In the genomic region with DNA sequence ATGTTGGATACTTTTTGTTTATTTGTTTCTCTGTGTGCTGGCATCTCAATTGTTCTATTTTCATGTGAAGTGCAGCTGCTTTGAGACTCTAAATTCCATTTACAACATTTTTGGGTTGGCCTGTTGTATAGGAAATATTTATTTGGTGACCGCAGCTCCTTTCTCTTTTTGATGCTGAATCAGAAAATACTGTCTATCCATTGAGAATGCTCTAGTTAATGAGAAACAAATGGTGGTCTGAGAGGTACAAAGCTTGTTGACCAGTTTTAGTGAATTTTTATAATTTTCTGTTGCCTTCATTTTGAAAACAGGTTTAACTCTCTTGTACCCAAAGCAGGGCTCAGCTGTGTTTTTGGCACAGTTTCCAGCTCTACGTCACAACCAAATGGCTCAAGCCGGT, we compare ENCODE assay signal across 21 cellular contexts.
DNase-seq lines count a peak whose midpoint lies in the region; ATAC-seq and TF ChIP-seq lines count a peak whose summit lies in the region.
"Had no signal": no experiment of that assay in that cellular context is flagged by ENCODE, and none has a peak within 500 bp of the region (broad histone marks: within the 10 kb centered on the region; RNA-seq: fewer than 3 reads in every experiment).

No MANE protein-coding gene starts in this region.

- H3K4me1 ChIP-seq in GM23248 (ENCODE audit: insufficient read depth) (peaks cover 5% of the 10 kb centered on the region; the same call in 1 of the 2 replicates), mesenchymal stem cell (ENCODE audit: control insufficient read depth, insufficient read depth, low read depth, low read length) (no peaks in the 10 kb centered on the region)
- H3K4me1 ChIP-seq: Caco-2 had no signal

- no peak overlapping the region for H3K4me3 Mint-ChIP-seq in activated T-cell treated with anti-CD3 and anti-CD28 coated beads, Interleukin-2, amount 50 U/mL, for 24 hours
- H3K4me3 Mint-ChIP-seq: CD4-positive, alpha-beta T cell had no signal

- H3K27me3 ChIP-seq in GM23248 (replicated peaks; ENCODE audit: insufficient read depth) (no peaks in the 10 kb centered on the region), mesenchymal stem cell (ENCODE audit: control insufficient read depth in 1 of 2, insufficient read depth in 1 of 2, low read length in 2 of 2) (no peaks in the 10 kb centered on the region)

- H3K4ac ChIP-seq in mesenchymal stem cell (ENCODE audit: low read depth in 1 of 2, low read length in 2 of 2) = no peak overlapping the region

- no peaks in the 10 kb centered on the region for H3F3A ChIP-seq in GM23248 (ENCODE audit: insufficient read depth)

- H3K4me3 ChIP-seq in AG10803 (ENCODE audit: low read length) (no peak overlapping the region), GM23248 (no peak overlapping the region), mesenchymal stem cell (ENCODE audit: insufficient read depth in 1 of 2, low read depth in 1 of 2, low read length in 2 of 2) (no peak overlapping the region)
- H3K4me3 ChIP-seq: GM12878 had no signal

- H3K36me3 ChIP-seq in GM23248 (ENCODE audit: low read depth) = no peaks in the 10 kb centered on the region
- H3K36me3 ChIP-seq in mesenchymal stem cell (ENCODE audit: control insufficient read depth in 1 of 2, insufficient read depth in 2 of 2, low read depth in 1 of 2, low read length in 2 of 2) = no peaks in the 10 kb centered on the region

- H3K79me2 ChIP-seq in GM23248 (ENCODE audit: insufficient read depth) = no peaks in the 10 kb centered on the region

- H3K14ac ChIP-seq in mesenchymal stem cell (ENCODE audit: low read length in 2 of 2) = no peak overlapping the region

- WGBS in GM23248 (ENCODE audit: low coverage in 1 of 2, low lambda C conversion rate in 2 of 2, missing lambda C conversion rate in 2 of 2), 2 experiments = 0 to 1% methylated on average over 3 of the region's 3 CpGs
- WGBS in mesenchymal stem cell = 0% methylated on average over 1 of the region's 3 CpGs

- peaks cover 2% of the 10 kb centered on the region for H3K9me3 Mint-ChIP-seq in activated T-cell treated with anti-CD3 and anti-CD28 coated beads, Interleukin-2, amount 50 U/mL, for 24 hours

- H3K4me1 Mint-ChIP-seq in activated T-cell treated with anti-CD3 and anti-CD28 coated beads, Interleukin-2, amount 50 U/mL, for 24 hours (ENCODE audit: low read depth) = no peaks in the 10 kb centered on the region

- H3K23ac ChIP-seq in mesenchymal stem cell (ENCODE audit: low read length in 2 of 2) = no peak overlapping the region

- DNase-seq in AG10803 (ENCODE audit: low read depth) (peak; percentile 83), GM23248 (peak; percentile 28), dedifferentiated amniotic fluid mesenchymal stem cell (ENCODE audit: extremely low spot score) (peak; percentile 36), mesenchymal stem cell (no peak), NCI-H446 treated with DMSO at 0.1 percent for 48 hours (lab: John Stamatoyannopoulos, UW) (no peak)
- no peak for DNase-seq in activated T-cell treated with anti-CD3 and anti-CD28 coated beads, Interleukin-2, amount 50 U/mL, for 24 hours
- DNase-seq: 8988T; AML-193; Caco-2; CD4-positive, alpha-beta T cell; DMS79; GDM1; GOT3; H7; Karpas-422 had no signal

- no peak overlapping the region for H2BK15ac ChIP-seq in mesenchymal stem cell (ENCODE audit: low read depth, poor library complexity, severe bottlenecking)

- no peaks in the 10 kb centered on the region for H4K20me1 ChIP-seq in GM23248 (ENCODE audit: insufficient read depth)

- no peak overlapping the region for H2BK120ac ChIP-seq in mesenchymal stem cell (ENCODE audit: low read depth, low read length)

- H3K4me2 ChIP-seq in GM23248 (ENCODE audit: unreplicated experiment) = no peak overlapping the region
- no peak overlapping the region for H3K4me2 ChIP-seq in mesenchymal stem cell (ENCODE audit: low read length, poor library complexity, severe bottlenecking)

- no peak for TF ChIP-seq CTCF in AG10803 (conservative IDR thresholded peaks at IDR 0.05; ENCODE audit: low read length)

- H3K27me3 Mint-ChIP-seq in activated T-cell treated with anti-CD3 and anti-CD28 coated beads, Interleukin-2, amount 50 U/mL, for 24 hours = peaks cover 8% of the 10 kb centered on the region

- H4K91ac ChIP-seq in mesenchymal stem cell (ENCODE audit: low read length) = no peak overlapping the region

- no peak overlapping the region for H3K27ac ChIP-seq in GM23248
- H3K27ac ChIP-seq in mesenchymal stem cell (ENCODE audit: low read length, poor library complexity, severe bottlenecking) = no peak overlapping the region
- H3K27ac ChIP-seq: C4-2B, HL-60 had no signal

- H2AK5ac ChIP-seq in mesenchymal stem cell (ENCODE audit: low read length, severe bottlenecking) = no peak overlapping the region

- no peaks in the 10 kb centered on the region for H3K79me1 ChIP-seq in mesenchymal stem cell (replicated peaks; ENCODE audit: low read length, poor library complexity, severe bottlenecking)

- H4K8ac ChIP-seq in mesenchymal stem cell (ENCODE audit: low read length) = no peak overlapping the region

- H2AFZ ChIP-seq in GM23248 (no peak overlapping the region), mesenchymal stem cell (ENCODE audit: low read depth, low read length) (no peak overlapping the region)

- H3K18ac ChIP-seq in mesenchymal stem cell (ENCODE audit: low read depth in 1 of 2, low read length in 2 of 2) = no peak overlapping the region

- no peaks in the 10 kb centered on the region for H3K36me3 Mint-ChIP-seq in activated T-cell treated with anti-CD3 and anti-CD28 coated beads, Interleukin-2, amount 50 U/mL, for 24 hours (ENCODE audit: low read depth)

- in situ Hi-C loops in GM23248 (cut with MboI) = no loop called here

- H3K9me2 ChIP-seq in GM23248 (ENCODE audit: insufficient read depth) = no peaks in the 10 kb centered on the region

- no peak overlapping the region for H3K27ac Mint-ChIP-seq in activated T-cell treated with anti-CD3 and anti-CD28 coated beads, Interleukin-2, amount 50 U/mL, for 24 hours
- H3K27ac Mint-ChIP-seq: CD4-positive, alpha-beta T cell had no signal

- H2BK12ac ChIP-seq in mesenchymal stem cell (ENCODE audit: low read length in 2 of 2) = no peak overlapping the region

- no peak overlapping the region for H2BK5ac ChIP-seq in mesenchymal stem cell (ENCODE audit: low read depth, low read length, poor library complexity, severe bottlenecking)

- H3K9me3 ChIP-seq in GM23248 (ENCODE audit: low read depth) (no peaks in the 10 kb centered on the region), mesenchymal stem cell (ENCODE audit: control insufficient read depth, low read length) (peaks cover 4% of the 10 kb centered on the region)

- ATAC-seq in GM19452 (IDR thresholded peaks at IDR 0.05; ENCODE audit: unreplicated experiment) (no peak), GM21515 (IDR thresholded peaks at IDR 0.05; ENCODE audit: unreplicated experiment) (no peak)
- ATAC-seq: GM12878, HCT116 had no signal

- no peak overlapping the region for H3K9ac ChIP-seq in GM23248
- H3K9ac ChIP-seq in mesenchymal stem cell (ENCODE audit: low read length) = peak overlapping the region; percentile 32

Comparison
In these comparisons a context has a peak if more than half of its experiments do, and no peak if none do; other contexts are left out.
1. DNase-seq: peak in AG10803 (single experiment), GM23248 (single experiment) and dedifferentiated amniotic fluid mesenchymal stem cell (single experiment); none in mesenchymal stem cell (single experiment), NCI-H446 treated with DMSO at 0.1 percent for 48 hours (single experiment) and activated T-cell treated with anti-CD3 and anti-CD28 coated beads, Interleukin-2, amount 50 U/mL, for 24 hours (single experiment).